In the genomic region with DNA sequence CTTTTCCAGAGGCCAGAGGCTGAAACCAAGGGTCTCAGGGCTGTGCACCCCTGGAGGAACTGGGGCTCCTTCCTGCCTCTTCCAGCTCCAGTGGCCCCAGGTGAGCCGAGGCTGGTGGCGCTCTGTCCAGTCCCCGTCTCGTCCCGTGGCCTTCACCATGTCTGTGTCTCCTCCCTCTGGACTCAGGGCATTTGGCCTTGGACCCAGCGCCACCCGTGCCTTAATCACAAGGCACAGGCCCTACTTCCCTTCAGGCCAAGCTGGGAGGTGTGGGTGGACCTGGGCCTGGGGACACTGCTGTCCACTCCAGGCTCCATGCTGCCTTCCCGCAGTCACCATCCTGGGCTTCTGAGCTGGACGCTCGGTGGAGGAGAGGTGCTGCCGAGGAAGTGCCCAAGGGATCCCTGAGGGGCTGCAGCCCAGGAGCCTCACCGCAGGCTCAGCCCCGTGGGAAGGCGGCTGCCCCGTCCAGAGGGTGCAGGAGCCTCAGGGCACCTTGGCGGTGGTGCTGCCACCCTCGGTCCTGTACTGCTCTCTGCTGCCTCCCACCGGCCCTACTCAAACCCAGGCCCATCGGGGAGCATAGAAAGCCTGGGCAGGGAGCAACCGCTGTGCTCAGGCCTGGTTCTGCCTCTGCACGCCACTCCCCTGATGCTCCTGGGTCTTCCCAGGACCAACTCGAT, we compare ENCODE assay signal across 3 cellular contexts.
TF ChIP-seq lines count a peak whose summit lies in the region.

No MANE protein-coding gene starts in this region.

TF ChIP-seq in SK-N-SH, 30 proteins besides CTCF, POLR2A, EP300 and RAD21:
- no peak for TF ChIP-seq ELF1 (IDR thresholded peaks at IDR 0.05)
- TF ChIP-seq JUND (IDR thresholded peaks at IDR 0.05): no peak
- TF ChIP-seq NRF1 (IDR thresholded peaks at IDR 0.05; ENCODE audit: low read depth, low read length): no peak
- TF ChIP-seq, protein P1, sequence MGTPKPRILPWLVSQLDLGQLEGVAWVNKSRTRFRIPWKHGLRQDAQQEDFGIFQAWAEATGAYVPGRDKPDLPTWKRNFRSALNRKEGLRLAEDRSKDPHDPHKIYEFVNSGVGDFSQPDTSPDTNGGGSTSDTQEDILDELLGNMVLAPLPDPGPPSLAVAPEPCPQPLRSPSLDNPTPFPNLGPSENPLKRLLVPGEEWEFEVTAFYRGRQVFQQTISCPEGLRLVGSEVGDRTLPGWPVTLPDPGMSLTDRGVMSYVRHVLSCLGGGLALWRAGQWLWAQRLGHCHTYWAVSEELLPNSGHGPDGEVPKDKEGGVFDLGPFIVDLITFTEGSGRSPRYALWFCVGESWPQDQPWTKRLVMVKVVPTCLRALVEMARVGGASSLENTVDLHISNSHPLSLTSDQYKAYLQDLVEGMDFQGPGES (IDR thresholded peaks at IDR 0.05; ENCODE audit: low read depth, low read length): no peak
- no peak for TF ChIP-seq FOXM1 (IDR thresholded peaks at IDR 0.05; ENCODE audit: low read depth)
- no peak for TF ChIP-seq POLR2AphosphoS5 (IDR thresholded peaks at IDR 0.05; ENCODE audit: low read depth, low read length)
- no peak for TF ChIP-seq TAF1 (IDR thresholded peaks at IDR 0.05; ENCODE audit: borderline replicate concordance, low read depth, low read length)
- no peak for TF ChIP-seq RFX5 (IDR thresholded peaks at IDR 0.05; ENCODE audit: low read length)
- TF ChIP-seq TCF12 (IDR thresholded peaks at IDR 0.05): no peak
- no peak for TF ChIP-seq FOXJ3 (CRISPR knock-in tag; IDR thresholded peaks at IDR 0.05)
- TF ChIP-seq GATA2 (CRISPR knock-in tag; IDR thresholded peaks at IDR 0.05): no peak
TF ChIP-seq in SK-N-SH: peak in this region for 0.

TF ChIP-seq in SK-N-SH treated with all-trans-retinoic acid at 6 μM for 48 hours, 23 proteins besides CTCF, POLR2A, EP300 and RAD21:
- TF ChIP-seq ARNTL (CRISPR knock-in tag; IDR thresholded peaks at IDR 0.05; ENCODE audit: borderline replicate concordance, low read depth): no peak
- no peak for TF ChIP-seq ZC3H10 (CRISPR knock-in tag; IDR thresholded peaks at IDR 0.05)
- TF ChIP-seq ESRRG (CRISPR knock-in tag; IDR thresholded peaks at IDR 0.05): no peak
- TF ChIP-seq, protein P2, sequence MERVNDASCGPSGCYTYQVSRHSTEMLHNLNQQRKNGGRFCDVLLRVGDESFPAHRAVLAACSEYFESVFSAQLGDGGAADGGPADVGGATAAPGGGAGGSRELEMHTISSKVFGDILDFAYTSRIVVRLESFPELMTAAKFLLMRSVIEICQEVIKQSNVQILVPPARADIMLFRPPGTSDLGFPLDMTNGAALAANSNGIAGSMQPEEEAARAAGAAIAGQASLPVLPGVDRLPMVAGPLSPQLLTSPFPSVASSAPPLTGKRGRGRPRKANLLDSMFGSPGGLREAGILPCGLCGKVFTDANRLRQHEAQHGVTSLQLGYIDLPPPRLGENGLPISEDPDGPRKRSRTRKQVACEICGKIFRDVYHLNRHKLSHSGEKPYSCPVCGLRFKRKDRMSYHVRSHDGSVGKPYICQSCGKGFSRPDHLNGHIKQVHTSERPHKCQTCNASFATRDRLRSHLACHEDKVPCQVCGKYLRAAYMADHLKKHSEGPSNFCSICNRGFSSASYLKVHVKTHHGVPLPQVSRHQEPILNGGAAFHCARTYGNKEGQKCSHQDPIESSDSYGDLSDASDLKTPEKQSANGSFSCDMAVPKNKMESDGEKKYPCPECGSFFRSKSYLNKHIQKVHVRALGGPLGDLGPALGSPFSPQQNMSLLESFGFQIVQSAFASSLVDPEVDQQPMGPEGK (CRISPR knock-in tag; IDR thresholded peaks at IDR 0.05; ENCODE audit: borderline replicate concordance): no peak
- TF ChIP-seq ZFP30 (CRISPR knock-in tag; IDR thresholded peaks at IDR 0.05): no peak
- TF ChIP-seq BACH2 (CRISPR knock-in tag; IDR thresholded peaks at IDR 0.05; ENCODE audit: borderline replicate concordance): no peak
- TF ChIP-seq ZNF70 (CRISPR knock-in tag; IDR thresholded peaks at IDR 0.05): no peak
- no peak for TF ChIP-seq ZNF8 (CRISPR knock-in tag; IDR thresholded peaks at IDR 0.05)
- no peak for TF ChIP-seq TOX (CRISPR knock-in tag; IDR thresholded peaks at IDR 0.05; ENCODE audit: borderline replicate concordance)
- TF ChIP-seq, protein P3, sequence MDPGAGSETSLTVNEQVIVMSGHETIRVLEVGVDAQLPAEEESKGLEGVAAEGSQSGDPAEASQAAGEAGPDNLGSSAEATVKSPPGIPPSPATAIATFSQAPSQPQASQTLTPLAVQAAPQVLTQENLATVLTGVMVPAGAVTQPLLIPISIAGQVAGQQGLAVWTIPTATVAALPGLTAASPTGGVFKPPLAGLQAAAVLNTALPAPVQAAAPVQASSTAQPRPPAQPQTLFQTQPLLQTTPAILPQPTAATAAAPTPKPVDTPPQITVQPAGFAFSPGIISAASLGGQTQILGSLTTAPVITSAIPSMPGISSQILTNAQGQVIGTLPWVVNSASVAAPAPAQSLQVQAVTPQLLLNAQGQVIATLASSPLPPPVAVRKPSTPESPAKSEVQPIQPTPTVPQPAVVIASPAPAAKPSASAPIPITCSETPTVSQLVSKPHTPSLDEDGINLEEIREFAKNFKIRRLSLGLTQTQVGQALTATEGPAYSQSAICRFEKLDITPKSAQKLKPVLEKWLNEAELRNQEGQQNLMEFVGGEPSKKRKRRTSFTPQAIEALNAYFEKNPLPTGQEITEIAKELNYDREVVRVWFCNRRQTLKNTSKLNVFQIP (CRISPR knock-in tag; IDR thresholded peaks at IDR 0.05; ENCODE audit: borderline replicate concordance, low read depth): no peak

TF ChIP-seq in K562, 482 proteins besides CTCF, POLR2A, EP300 and RAD21:
- TF ChIP-seq POLR2G (IDR thresholded peaks at IDR 0.05; ENCODE audit: low read depth, low read length): 0 out of 2 replicates have a peak, but pooled peaks have one; percentile 4
- TF ChIP-seq ZNF121 (CRISPR knock-in tag; conservative IDR thresholded peaks at IDR 0.05): no peak
